ENCODE assay signal across 8 cellular contexts in the genomic region with DNA sequence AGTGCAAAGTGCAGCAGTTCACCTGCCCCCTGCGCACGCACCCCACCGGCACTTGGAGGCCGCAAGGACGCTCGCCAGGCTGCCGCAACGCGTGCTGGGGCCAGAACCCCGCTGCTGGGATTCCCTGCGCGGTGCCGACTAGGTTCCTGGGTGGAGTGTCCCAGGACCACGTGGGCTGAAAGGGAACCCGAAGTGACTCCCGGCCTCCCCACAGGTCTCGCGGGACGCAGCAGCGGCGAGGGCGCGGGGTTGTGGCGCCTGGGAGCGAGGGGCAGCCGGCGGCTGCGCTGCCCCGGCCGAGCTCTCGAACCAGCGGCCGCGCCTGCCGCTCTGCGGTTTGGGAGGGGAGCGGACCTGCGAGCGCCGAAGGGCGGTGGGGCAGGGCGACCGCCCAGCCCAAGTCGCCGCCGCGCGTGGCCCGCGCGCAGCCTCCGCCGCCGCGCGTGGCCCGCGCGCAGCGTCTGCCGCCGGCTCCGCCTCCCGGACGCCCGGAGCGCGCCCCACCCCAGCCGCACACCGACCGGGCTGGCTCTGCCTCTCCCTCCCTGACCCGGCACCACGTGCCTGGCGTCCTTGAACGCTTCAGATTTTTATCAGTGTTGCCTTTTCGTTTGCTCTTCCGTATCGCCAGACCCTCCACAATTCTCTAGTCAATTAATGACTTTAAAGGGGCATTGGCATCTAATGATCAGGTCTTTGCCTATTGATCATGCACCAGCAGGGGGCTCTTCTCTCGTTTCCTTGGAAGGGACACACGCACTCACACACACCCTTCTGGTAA. TPM values are rescaled to one million over a fixed set of nuclear protein-coding genes. Genes with fewer than 3 reads are reported as not detected.
DNase-seq lines count a peak whose midpoint lies in the region; ATAC-seq, FAIRE-seq and TF ChIP-seq lines count a peak whose summit lies in the region.

A gene (minus strand): TSS at position 475 of the 781 bp plus-strand sequence. CDS start 2,230 bp downstream, outside the sequence.

- peaks cover 4% of the 10 kb centered on the region for H3K4me1 Mint-ChIP-seq in activated T-helper 2 cell treated with anti-CD3 and anti-CD28 coated beads, Interferon-gamma antibody, Interleukin-2, Interleukin-4, amounts not matched to agents 10 μg/mL and 5 μg/mL and 100 μg/mL, durations not matched to agents 14 hours and 24 hours and 36 hours (ENCODE audit: low read depth)

- intact Hi-C loops in activated T-helper 2 cell treated with anti-CD3 and anti-CD28 coated beads, Interferon-gamma antibody, Interleukin-2, Interleukin-4, amounts not matched to agents 10 μg/mL and 5 μg/mL and 100 μg/mL, durations not matched to agents 14 hours and 24 hours and 36 hours (cut with micrococcal nuclease) = loop anchor here (1.0 kb wide), 1 partner anchor 60 kb away; a partner anchor contains a TSS

- H3K36me3 Mint-ChIP-seq in activated T-helper 2 cell treated with anti-CD3 and anti-CD28 coated beads, Interferon-gamma antibody, Interleukin-2, Interleukin-4, amounts not matched to agents 10 μg/mL and 5 μg/mL and 100 μg/mL, durations not matched to agents 14 hours and 24 hours and 36 hours (ENCODE audit: low read depth) = no peaks in the 10 kb centered on the region

- peak; percentile 65 for FAIRE-seq in HTR-8/SVneo (lab: Jason Lieb, UNC)

- H3K9me3 ChIP-seq in neutrophil = peaks cover 10% of the 10 kb centered on the region

- DNase-seq in DMS79 treated with DMSO at 0.1 percent for 48 hours (lab: John Stamatoyannopoulos, UW) (peak; percentile 24), HTR-8/SVneo (ENCODE audit: insufficient read length, low spot score) (peak; percentile 40), RKO (ENCODE audit: low spot score) (peak; percentile 71), foreskin fibroblast (peak; percentile 31 to 77), superior temporal gyrus (ENCODE audit: extremely low spot score) (peak; percentile 89)
- DNase-seq in activated T-helper 2 cell treated with anti-CD3 and anti-CD28 coated beads, Interferon-gamma antibody, Interleukin-2, Interleukin-4, amounts not matched to agents 10 μg/mL and 5 μg/mL and 100 μg/mL, durations not matched to agents 14 hours and 24 hours and 36 hours (ENCODE audit: low spot score) = peak; percentile 69

- H3K27ac ChIP-seq in neutrophil = no peak within 1 kb of the TSS

- H3K27ac Mint-ChIP-seq in activated T-helper 2 cell treated with anti-CD3 and anti-CD28 coated beads, Interferon-gamma antibody, Interleukin-2, Interleukin-4, amounts not matched to agents 10 μg/mL and 5 μg/mL and 100 μg/mL, durations not matched to agents 14 hours and 24 hours and 36 hours = peak within 1 kb of the TSS; percentile 88

- no peaks in the 10 kb centered on the region for H3K27me3 ChIP-seq in neutrophil

- peak; percentile 97 for ATAC-seq in GM21423 (IDR thresholded peaks at IDR 0.05; ENCODE audit: unreplicated experiment)

- TF ChIP-seq CTCF in foreskin fibroblast (IDR thresholded peaks at IDR 0.05; ENCODE audit: low read depth, low read length) = peak; percentile 69
- TF ChIP-seq CTCF in neutrophil (IDR thresholded peaks at IDR 0.05) = no peak

- H3K27me3 Mint-ChIP-seq in activated T-helper 2 cell treated with anti-CD3 and anti-CD28 coated beads, Interferon-gamma antibody, Interleukin-2, Interleukin-4, amounts not matched to agents 10 μg/mL and 5 μg/mL and 100 μg/mL, durations not matched to agents 14 hours and 24 hours and 36 hours (ENCODE audit: low read depth) = peaks cover 21% of the 10 kb centered on the region

- H3K4me3 ChIP-seq in foreskin fibroblast (ENCODE audit: low read depth in 1 of 2, low read length in 2 of 2) (peak within 1 kb of the TSS; percentile 52 to 61), neutrophil (ENCODE audit: low read depth in 1 of 2, low read length in 1 of 2) (peak within 1 kb of the TSS; percentile 56 to 60)

- H3K4me3 Mint-ChIP-seq in activated T-helper 2 cell treated with anti-CD3 and anti-CD28 coated beads, Interferon-gamma antibody, Interleukin-2, Interleukin-4, amounts not matched to agents 10 μg/mL and 5 μg/mL and 100 μg/mL, durations not matched to agents 14 hours and 24 hours and 36 hours (ENCODE audit: low read depth) = peak within 1 kb of the TSS; percentile 94

- H3K36me3 ChIP-seq in neutrophil = no peaks in the 10 kb centered on the region

- H3K9me3 Mint-ChIP-seq in activated T-helper 2 cell treated with anti-CD3 and anti-CD28 coated beads, Interferon-gamma antibody, Interleukin-2, Interleukin-4, amounts not matched to agents 10 μg/mL and 5 μg/mL and 100 μg/mL, durations not matched to agents 14 hours and 24 hours and 36 hours = no peaks in the 10 kb centered on the region

- H3K4me1 ChIP-seq in neutrophil (ENCODE audit: control insufficient read depth in 1 of 2, insufficient read depth in 1 of 2, low read depth in 1 of 2, low read length in 1 of 2) = peaks cover 5 to 13% of the 10 kb centered on the region in 2 experiments

RNA-seq across cellular contexts. Expression of the gene that starts here (rescaled TPM):
- 1.7 and 2.6 TPM in 2 replicates for total RNA-seq in activated T-helper 2 cell treated with anti-CD3 and anti-CD28 coated beads, Interferon-gamma antibody, Interleukin-2, Interleukin-4, amounts not matched to agents 10 μg/mL and 5 μg/mL and 100 μg/mL, durations not matched to agents 14 hours and 24 hours and 36 hours

Comparison
In these comparisons a context has a peak if more than half of its experiments do, and no peak if none do; other contexts are left out.
1. DNase-seq: peak in every context shown above with its lines; median percentile 89 in superior temporal gyrus; 71 in RKO; 69 in activated T-helper 2 cell treated with anti-CD3 and anti-CD28 coated beads, Interferon-gamma antibody, Interleukin-2, Interleukin-4, amounts not matched to agents 10 μg/mL and 5 μg/mL and 100 μg/mL, durations not matched to agents 14 hours and 24 hours and 36 hours; 54 in foreskin fibroblast; 40 in HTR-8/SVneo; 24 in DMS79 treated with DMSO at 0.1 percent for 48 hours.